Comparison of ENCODE assay signal across 8 cellular contexts in genomic region chr6:36544228-36544627, GRCh38. TPM values are rescaled to one million over a fixed set of nuclear protein-coding genes. Genes with fewer than 3 reads are reported as not detected.
DNase-seq lines count a peak whose midpoint lies in the region; ATAC-seq lines count a peak whose summit lies in the region.

No MANE protein-coding gene starts in this region.

- DNase-seq in Karpas-422 = no peak
- peak; percentile 80 for DNase-seq in activated effector memory CD4-positive, alpha-beta T cell treated with anti-CD3 and anti-CD28 coated beads, Interleukin-2, amount 50 U/mL, for 16 hours
- no peak for DNase-seq in NCI-H2107 treated with DMSO at 0.1 percent for 48 hours (lab: John Stamatoyannopoulos, UW; ENCODE audit: unreplicated experiment)
- no peak for DNase-seq in ecto neural progenitor cell (ENCODE audit: low spot score)

- H3K27ac ChIP-seq in ACC112 (ENCODE audit: low read depth, low read length) (0 out of 2 replicates have a peak overlapping the region, but pooled peaks have one; percentile 21), Karpas-422 (ENCODE audit: low read length) (no peak overlapping the region), muscle layer of duodenum (ENCODE audit: low read length) (no peak overlapping the region)

- H3K4me1 ChIP-seq in ACC112 (ENCODE audit: control insufficient read depth, insufficient read depth, low read length, unreplicated experiment) = peaks cover 36% of the 10 kb centered on the region
- H3K4me1 ChIP-seq in Karpas-422 (ENCODE audit: low read length) = peaks cover 32% of the 10 kb centered on the region
- H3K4me1 ChIP-seq in muscle layer of duodenum (ENCODE audit: control insufficient read depth in 1 of 2, insufficient read depth in 2 of 2, low read length in 2 of 2) = peaks cover 11 to 28% of the 10 kb centered on the region in 2 donors

- H3K4me3 ChIP-seq in ACC112 (ENCODE audit: low read depth, low read length) (peak overlapping the region; percentile 48), Karpas-422 (ENCODE audit: low read length) (no peak overlapping the region), muscle layer of duodenum (ENCODE audit: low read depth in 1 of 2, low read length in 2 of 2) (peak overlapping the region; percentile 9 to 40)

- no peaks in the 10 kb centered on the region for H3K27me3 ChIP-seq in ACC112 (ENCODE audit: insufficient read depth, low read length)
- no peaks in the 10 kb centered on the region for H3K27me3 ChIP-seq in Karpas-422 (ENCODE audit: low read length)
- no peaks in the 10 kb centered on the region for H3K27me3 ChIP-seq in muscle layer of duodenum (ENCODE audit: low read depth, low read length)

- H3K9me3 ChIP-seq in Karpas-422 (ENCODE audit: low read length) (no peaks in the 10 kb centered on the region), muscle layer of duodenum (ENCODE audit: control insufficient read depth in 1 of 2, low read length in 2 of 2) (no peaks in the 10 kb centered on the region)

- H3K79me2 ChIP-seq in ACC112 (ENCODE audit: control insufficient read depth, insufficient read depth, low read length, unreplicated experiment) = peaks cover 60% of the 10 kb centered on the region
- peaks cover 68% of the 10 kb centered on the region for H3K79me2 ChIP-seq in Karpas-422 (ENCODE audit: low read length)

- H3K36me3 ChIP-seq in ACC112 (ENCODE audit: insufficient read depth, low read length) (peaks cover 16% of the 10 kb centered on the region), Karpas-422 (ENCODE audit: insufficient read depth, low read length) (peaks cover 12% of the 10 kb centered on the region), muscle layer of duodenum (ENCODE audit: control insufficient read depth in 1 of 2, insufficient read depth in 2 of 2, low read length in 2 of 2) (peaks cover 5 to 16% of the 10 kb centered on the region in 2 donors)

- H2AFZ ChIP-seq in ACC112 (ENCODE audit: low read length, unreplicated experiment) = no peak overlapping the region
- no peak overlapping the region for H2AFZ ChIP-seq in Karpas-422 (ENCODE audit: low read length)

- H3K9me2 ChIP-seq in Karpas-422 (replicated peaks; ENCODE audit: insufficient read depth, low read length) = no peaks in the 10 kb centered on the region

- no peak for ATAC-seq in GM18867 (IDR thresholded peaks at IDR 0.05; ENCODE audit: unreplicated experiment)
- no peak for ATAC-seq in HG02763 (IDR thresholded peaks at IDR 0.05; ENCODE audit: unreplicated experiment)

- no peak overlapping the region for H3K9ac ChIP-seq in Karpas-422 (ENCODE audit: low read length)

- H3K4me2 ChIP-seq in Karpas-422 (ENCODE audit: low read depth, low read length, poor library complexity, severe bottlenecking) = peak overlapping the region; percentile 5

- no peaks in the 10 kb centered on the region for H4K20me1 ChIP-seq in Karpas-422 (ENCODE audit: insufficient read depth, low read depth, low read length)

RNA-seq across cellular contexts. Expression of gene STK38, which starts 3.1 kb away (rescaled TPM):
- total RNA-seq in Karpas-422 (2014; rRNA removed; shearing (Covaris generic); ENCODE audit: low replicate concordance) = 16.8 and 31.5 TPM in 2 replicates

RNA-seq across cellular contexts. Expression of gene SRSF3, which starts 49.9 kb away (rescaled TPM):
- 216 and 248 TPM in 2 replicates for total RNA-seq in Karpas-422 (2014; rRNA removed; shearing (Covaris generic); ENCODE audit: low replicate concordance)
